ENCODE assay signal across 32 cellular contexts in the genomic region with DNA sequence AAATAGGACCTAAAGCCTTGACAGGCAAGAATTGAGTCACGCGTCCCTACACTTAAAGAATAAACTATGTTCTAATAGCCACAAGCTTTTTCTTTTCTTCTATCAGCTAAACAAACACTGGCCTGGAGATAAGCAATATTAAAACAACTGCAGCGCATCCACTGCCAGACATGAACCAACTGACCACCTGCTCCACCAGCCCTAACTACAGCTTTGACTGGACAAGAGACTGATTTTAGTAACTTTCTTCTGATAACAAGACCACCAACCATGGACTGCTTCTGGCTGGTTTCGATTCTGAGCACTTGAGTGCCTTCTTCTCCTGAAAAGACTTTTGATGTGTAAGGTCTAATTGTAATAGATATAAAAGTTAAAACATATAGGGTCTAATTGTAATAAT. TPM values are rescaled to one million over a fixed set of nuclear protein-coding genes. Genes with fewer than 3 reads are reported as not detected.
DNase-seq lines count a peak whose midpoint lies in the region; ATAC-seq, FAIRE-seq and TF ChIP-seq lines count a peak whose summit lies in the region.
"Had no signal": no experiment of that assay in that cellular context is flagged by ENCODE, and none has a peak within 500 bp of the region (broad histone marks: within the 10 kb centered on the region; RNA-seq: fewer than 3 reads in every experiment).

No MANE protein-coding gene starts in this region.

- H3K4me1 Mint-ChIP-seq in T-helper 1 cell treated with Interleukin-12 subunit alpha and Interleukin-12 subunit beta and Interleukin-4 antibody, amounts not matched to agents 30 μg/mL and 1 μg/mL, for 36 hours (ENCODE audit: low read depth), result peaks cover 79% of the 10 kb centered on the region
- peaks cover 85% of the 10 kb centered on the region for H3K4me1 Mint-ChIP-seq in activated naive CD8-positive, alpha-beta T cell treated with anti-CD3 and anti-CD28 coated beads, Interleukin-2, amount 10 ng/mL, durations not matched to agents 7 days and 5 days
- peaks cover 74% of the 10 kb centered on the region for H3K4me1 Mint-ChIP-seq in activated naive CD8-positive, alpha-beta T cell treated with anti-CD3 and anti-CD28 coated beads for 36 hours
- peaks cover 98% of the 10 kb centered on the region for H3K4me1 Mint-ChIP-seq in stimulated activated effector memory CD8-positive, alpha-beta T cell treated with anti-CD3 and anti-CD28 coated beads, Interleukin-12 subunit alpha, Interleukin-12 subunit beta, amount 100 ng/mL, for 72 hours
- H3K4me1 Mint-ChIP-seq: neural crest cell had no signal

- no peak for FAIRE-seq in bronchial epithelial cell (lab: Jason Lieb, UNC)
- FAIRE-seq: GM12891, pancreas had no signal

- no peaks in the 10 kb centered on the region for H3K27me3 Mint-ChIP-seq in T-helper 1 cell treated with Interleukin-12 subunit alpha and Interleukin-12 subunit beta and Interleukin-4 antibody, amounts not matched to agents 30 μg/mL and 1 μg/mL, for 36 hours (ENCODE audit: low read depth)
- H3K27me3 Mint-ChIP-seq in activated naive CD8-positive, alpha-beta T cell treated with anti-CD3 and anti-CD28 coated beads, Interleukin-2, amount 10 ng/mL, durations not matched to agents 7 days and 5 days, result no peaks in the 10 kb centered on the region
- H3K27me3 Mint-ChIP-seq in activated naive CD8-positive, alpha-beta T cell treated with anti-CD3 and anti-CD28 coated beads for 36 hours, result no peaks in the 10 kb centered on the region

- no peak for ATAC-seq in activated naive CD8-positive, alpha-beta T cell treated with anti-CD3 and anti-CD28 coated beads, Interleukin-2, amount 10 ng/mL, durations not matched to agents 7 days and 5 days (ENCODE audit: low read depth)
- peak; percentile 71 for ATAC-seq in stimulated activated effector memory CD8-positive, alpha-beta T cell treated with anti-CD3 and anti-CD28 coated beads, Interleukin-12 subunit alpha, Interleukin-12 subunit beta, amount 100 ng/mL, for 72 hours
- ATAC-seq in SK-N-SH treated with all-trans-retinoic acid at 6 μM for 48 hours (no peak), HG02884 (IDR thresholded peaks at IDR 0.05; ENCODE audit: unreplicated experiment) (no peak)
- ATAC-seq: activated CD4-positive, CD25-positive, alpha-beta regulatory T cell treated with anti-CD3 and anti-CD28 coated beads, Interleukin-2, amount 50 U/mL, for 24 hours; HCT116; left cardiac atrium had no signal

- DNase-seq in T-helper 1 cell (no peak), bronchial epithelial cell (ENCODE audit: low read depth) (peak; percentile 27)
- DNase-seq in activated naive CD8-positive, alpha-beta T cell treated with anti-CD3 and anti-CD28 coated beads, Interleukin-2, amount 10 ng/mL, durations not matched to agents 7 days and 5 days, result no peak
- DNase-seq in activated naive CD8-positive, alpha-beta T cell treated with anti-CD3 and anti-CD28 coated beads for 36 hours, result no peak
- peak in 1 of 2 donors; percentile 51 for DNase-seq in stimulated activated effector memory CD8-positive, alpha-beta T cell treated with anti-CD3 and anti-CD28 coated beads, Interleukin-12 subunit alpha, Interleukin-12 subunit beta, amount 100 ng/mL, for 72 hours (ENCODE audit: low spot score in 2 of 2)
- DNase-seq: activated naive CD4-positive, alpha-beta T cell treated with anti-CD3 and anti-CD28 coated beads for 36 hours; aorta; colonic mucosa; effector CD8-positive, alpha-beta T cell; EL; hypothalamus; KG1; left cardiac atrium; NCI-H1105 treated with DMSO at 0.1 percent for 48 hours; NCI-H187 treated with DMSO at 0.1 percent for 48 hours; NCI-H2171 treated with DMSO at 0.1 percent for 48 hours; pancreas; retina; stimulated activated naive CD4-positive, alpha-beta T cell treated with Interleukin-2 at 50 U/mL for 16 hours; testis had no signal

- H3K36me3 Mint-ChIP-seq in T-helper 1 cell treated with Interleukin-12 subunit alpha and Interleukin-12 subunit beta and Interleukin-4 antibody, amounts not matched to agents 30 μg/mL and 1 μg/mL, for 36 hours (ENCODE audit: low read depth), result peaks cover 61% of the 10 kb centered on the region
- H3K36me3 Mint-ChIP-seq in activated naive CD8-positive, alpha-beta T cell treated with anti-CD3 and anti-CD28 coated beads, Interleukin-2, amount 10 ng/mL, durations not matched to agents 7 days and 5 days, result peaks cover 58% of the 10 kb centered on the region
- peaks cover 66% of the 10 kb centered on the region for H3K36me3 Mint-ChIP-seq in activated naive CD8-positive, alpha-beta T cell treated with anti-CD3 and anti-CD28 coated beads for 36 hours
- peaks cover 93% of the 10 kb centered on the region for H3K36me3 Mint-ChIP-seq in stimulated activated effector memory CD8-positive, alpha-beta T cell treated with anti-CD3 and anti-CD28 coated beads, Interleukin-12 subunit alpha, Interleukin-12 subunit beta, amount 100 ng/mL, for 72 hours

- TF ChIP-seq CTCF in bronchial epithelial cell (IDR thresholded peaks at IDR 0.05; ENCODE audit: insufficient read depth, low read length, severe bottlenecking), result no peak

- no peak overlapping the region for H3K27ac Mint-ChIP-seq in T-helper 1 cell treated with Interleukin-12 subunit alpha and Interleukin-12 subunit beta and Interleukin-4 antibody, amounts not matched to agents 30 μg/mL and 1 μg/mL, for 36 hours
- H3K27ac Mint-ChIP-seq in activated naive CD8-positive, alpha-beta T cell treated with anti-CD3 and anti-CD28 coated beads, Interleukin-2, amount 10 ng/mL, durations not matched to agents 7 days and 5 days, result no peak overlapping the region
- H3K27ac Mint-ChIP-seq in activated naive CD8-positive, alpha-beta T cell treated with anti-CD3 and anti-CD28 coated beads for 36 hours, result no peak overlapping the region
- peak overlapping the region; percentile 80 for H3K27ac Mint-ChIP-seq in stimulated activated effector memory CD8-positive, alpha-beta T cell treated with anti-CD3 and anti-CD28 coated beads, Interleukin-12 subunit alpha, Interleukin-12 subunit beta, amount 100 ng/mL, for 72 hours
- H3K27ac Mint-ChIP-seq: activated naive CD4-positive, alpha-beta T cell treated with anti-CD3 and anti-CD28 coated beads for 36 hours had no signal

- H3K4me3 Mint-ChIP-seq in T-helper 1 cell treated with Interleukin-12 subunit alpha and Interleukin-12 subunit beta and Interleukin-4 antibody, amounts not matched to agents 30 μg/mL and 1 μg/mL, for 36 hours, result peak overlapping the region; percentile 19
- H3K4me3 Mint-ChIP-seq in activated naive CD8-positive, alpha-beta T cell treated with anti-CD3 and anti-CD28 coated beads, Interleukin-2, amount 10 ng/mL, durations not matched to agents 7 days and 5 days, result peak overlapping the region; percentile 53
- H3K4me3 Mint-ChIP-seq in activated naive CD8-positive, alpha-beta T cell treated with anti-CD3 and anti-CD28 coated beads for 36 hours, result no peak overlapping the region
- peak overlapping the region; percentile 70 for H3K4me3 Mint-ChIP-seq in stimulated activated effector memory CD8-positive, alpha-beta T cell treated with anti-CD3 and anti-CD28 coated beads, Interleukin-12 subunit alpha, Interleukin-12 subunit beta, amount 100 ng/mL, for 72 hours
- H3K4me3 Mint-ChIP-seq: activated naive CD4-positive, alpha-beta T cell treated with anti-CD3 and anti-CD28 coated beads for 36 hours; neural crest cell had no signal

- H3K27me3 ChIP-seq in bronchial epithelial cell (ENCODE audit: control insufficient read depth, insufficient read depth, low read length), result peaks cover 8% of the 10 kb centered on the region
- H3K27me3 ChIP-seq: colonic mucosa, testis had no signal

- H3K9me3 Mint-ChIP-seq in T-helper 1 cell treated with Interleukin-12 subunit alpha and Interleukin-12 subunit beta and Interleukin-4 antibody, amounts not matched to agents 30 μg/mL and 1 μg/mL, for 36 hours, result no peaks in the 10 kb centered on the region
- no peaks in the 10 kb centered on the region for H3K9me3 Mint-ChIP-seq in activated naive CD8-positive, alpha-beta T cell treated with anti-CD3 and anti-CD28 coated beads, Interleukin-2, amount 10 ng/mL, durations not matched to agents 7 days and 5 days
- H3K9me3 Mint-ChIP-seq in activated naive CD8-positive, alpha-beta T cell treated with anti-CD3 and anti-CD28 coated beads for 36 hours, result peaks cover 7% of the 10 kb centered on the region
- no peaks in the 10 kb centered on the region for H3K9me3 Mint-ChIP-seq in stimulated activated effector memory CD8-positive, alpha-beta T cell treated with anti-CD3 and anti-CD28 coated beads, Interleukin-12 subunit alpha, Interleukin-12 subunit beta, amount 100 ng/mL, for 72 hours
- H3K9me3 Mint-ChIP-seq: activated naive CD4-positive, alpha-beta T cell treated with anti-CD3 and anti-CD28 coated beads for 36 hours; neural crest cell had no signal

- H3K36me3 ChIP-seq in bronchial epithelial cell (ENCODE audit: control insufficient read depth, insufficient read depth, low read length), result no peaks in the 10 kb centered on the region
- H3K36me3 ChIP-seq: colonic mucosa, pancreas had no signal

- POLR2A ChIA-PET in activated naive CD8-positive, alpha-beta T cell treated with anti-CD3 and anti-CD28 coated beads, Interleukin-2, amount 10 ng/mL, durations not matched to agents 7 days and 5 days (lab: Charles Lee), result no interaction called here

- H3K4me3 ChIP-seq in bronchial epithelial cell (ENCODE audit: low read depth, low read length), result no peak overlapping the region
- H3K4me3 ChIP-seq: colonic mucosa, pancreas, testis had no signal

RNA-seq across cellular contexts. Expression of gene SLFN12L, which starts 17.4 kb away (rescaled TPM):
- 100 to 1,000 TPM; 133 to 139 TPM for total RNA-seq in activated naive CD8-positive, alpha-beta T cell treated with anti-CD3 and anti-CD28 coated beads, Interleukin-2, amount 10 ng/mL, durations not matched to agents 7 days and 5 days
- 10 to 100 TPM; 32.6 to 35.9 TPM for total RNA-seq in activated naive CD8-positive, alpha-beta T cell treated with anti-CD3 and anti-CD28 coated beads for 36 hours
- total RNA-seq in bronchial epithelial cell, result under 0.01 and 0.13 TPM in 2 replicates
- total RNA-seq: epithelial cell of proximal tubule, neural crest cell had no signal

RNA-seq across cellular contexts. Expression of gene SLFN14, which starts 40.6 kb away (rescaled TPM):
- not detected for total RNA-seq in activated naive CD8-positive, alpha-beta T cell treated with anti-CD3 and anti-CD28 coated beads, Interleukin-2, amount 10 ng/mL, durations not matched to agents 7 days and 5 days
- under 1 TPM; 0.10 to 0.14 TPM for total RNA-seq in activated naive CD8-positive, alpha-beta T cell treated with anti-CD3 and anti-CD28 coated beads for 36 hours
- total RNA-seq in bronchial epithelial cell, result not detected in 2 replicates
- total RNA-seq: activated naive CD4-positive, alpha-beta T cell treated with anti-CD3 and anti-CD28 coated beads for 36 hours; colonic mucosa; epithelial cell of proximal tubule; left cardiac atrium; mammary epithelial cell; MCF 10A; mucosa of gallbladder; neural crest cell; pancreas; ureter had no signal

RNA-seq across cellular contexts. Expression of gene PEX12, which starts 58.3 kb away (rescaled TPM):
- 1 to 10 TPM; 4.4 to 4.6 TPM for total RNA-seq in activated naive CD8-positive, alpha-beta T cell treated with anti-CD3 and anti-CD28 coated beads, Interleukin-2, amount 10 ng/mL, durations not matched to agents 7 days and 5 days
- 1 to 10 TPM; 6.6 to 6.9 TPM for total RNA-seq in activated naive CD8-positive, alpha-beta T cell treated with anti-CD3 and anti-CD28 coated beads for 36 hours
- 1.8 and 2.9 TPM in 2 replicates for total RNA-seq in bronchial epithelial cell

Comparison
In these comparisons a context has a peak if more than half of its experiments do, and no peak if none do; other contexts are left out.
1. RNA of gene SLFN12L, which starts 17.4 kb away (total RNA-seq): 133 to 139 TPM in activated naive CD8-positive, alpha-beta T cell treated with anti-CD3 and anti-CD28 coated beads, Interleukin-2, amount 10 ng/mL, durations not matched to agents 7 days and 5 days and 32.6 to 35.9 TPM in activated naive CD8-positive, alpha-beta T cell treated with anti-CD3 and anti-CD28 coated beads for 36 hours; under 0.01 to 0.13 TPM in bronchial epithelial cell; every median in the first group is over 10 times any median in the second.